ENCODE assay signal across 10 cellular contexts in genomic region chr12:76081909-76082308, GRCh38. TPM values are rescaled to one million over a fixed set of nuclear protein-coding genes. Genes with fewer than 3 reads are reported as not detected.
DNase-seq lines count a peak whose midpoint lies in the region; ATAC-seq and TF ChIP-seq lines count a peak whose summit lies in the region.
"Had no signal": no experiment of that assay in that cellular context is flagged by ENCODE, and none has a peak within 500 bp of the region (broad histone marks: within the 10 kb centered on the region; RNA-seq: fewer than 3 reads in every experiment).

No MANE protein-coding gene starts in this region.

- TF ChIP-seq POLR2A in body of pancreas (IDR thresholded peaks at IDR 0.05) (no peak), thyroid gland (IDR thresholded peaks at IDR 0.05) (no peak)

- H3K27me3 Mint-ChIP-seq in CD8-positive, alpha-beta memory T cell: peaks cover 0 to 4% of the 10 kb centered on the region in 2 donors
- no peaks in the 10 kb centered on the region for H3K27me3 Mint-ChIP-seq in activated naive CD8-positive, alpha-beta T cell treated with anti-CD3 and anti-CD28 coated beads, Interleukin-2, amount 10 ng/mL, durations not matched to agents 7 days and 5 days
- H3K27me3 Mint-ChIP-seq in naive thymus-derived CD8-positive, alpha-beta T cell: no peaks in the 10 kb centered on the region

- no peak overlapping the region for H3K4me3 ChIP-seq in CD8-positive, alpha-beta memory T cell (ENCODE audit: low read length)
- H3K4me3 ChIP-seq in HUES6 (ENCODE audit: low read depth, low read length): peak overlapping the region; percentile 92
- H3K4me3 ChIP-seq in body of pancreas: no peak overlapping the region
- no peak overlapping the region for H3K4me3 ChIP-seq in thyroid gland (replicated peaks in 1 of 3)

- TF ChIP-seq CTCF in body of pancreas (IDR thresholded peaks at IDR 0.05): no peak
- no peak for TF ChIP-seq CTCF in thyroid gland (IDR thresholded peaks at IDR 0.05)

- CTCF ChIA-PET in CD8-positive, alpha-beta memory T cell (lab: Charles Lee): no interaction called here

- peaks cover 3 to 33% (median 8%) of the 10 kb centered on the region in 3 donors for H3K36me3 Mint-ChIP-seq in CD8-positive, alpha-beta memory T cell
- H3K36me3 Mint-ChIP-seq in activated naive CD8-positive, alpha-beta T cell treated with anti-CD3 and anti-CD28 coated beads, Interleukin-2, amount 10 ng/mL, durations not matched to agents 7 days and 5 days: peaks cover 23% of the 10 kb centered on the region
- H3K36me3 Mint-ChIP-seq in naive thymus-derived CD8-positive, alpha-beta T cell: peaks cover 10 to 23% (median 17%) of the 10 kb centered on the region in 3 donors

- H3K4me3 Mint-ChIP-seq in CD8-positive, alpha-beta memory T cell: peak overlapping the region in 4 of 7 donors; percentile 27 to 82 (median 39)
- peak overlapping the region; percentile 33 for H3K4me3 Mint-ChIP-seq in activated naive CD8-positive, alpha-beta T cell treated with anti-CD3 and anti-CD28 coated beads, Interleukin-2, amount 10 ng/mL, durations not matched to agents 7 days and 5 days
- peak overlapping the region in 8 of 10 donors; percentile 0 to 33 (median 12) for H3K4me3 Mint-ChIP-seq in naive thymus-derived CD8-positive, alpha-beta T cell

- intact Hi-C loops in body of pancreas (cut with DNase I) (no loop called here), thyroid gland (cut with DNase I) (no loop called here)

- H3K27ac Mint-ChIP-seq in CD8-positive, alpha-beta memory T cell: peak overlapping the region in 5 of 8 donors; percentile 18 to 61 (median 28)
- no peak overlapping the region for H3K27ac Mint-ChIP-seq in activated naive CD8-positive, alpha-beta T cell treated with anti-CD3 and anti-CD28 coated beads, Interleukin-2, amount 10 ng/mL, durations not matched to agents 7 days and 5 days
- H3K27ac Mint-ChIP-seq in naive thymus-derived CD8-positive, alpha-beta T cell: peak overlapping the region in 3 of 10 donors; percentile 0 to 2 (median 1)

- peaks cover 39% of the 10 kb centered on the region for H3K4me1 ChIP-seq in CD8-positive, alpha-beta memory T cell (ENCODE audit: insufficient read depth, low read length)
- H3K4me1 ChIP-seq in HUES6 (ENCODE audit: control insufficient read depth, insufficient read depth, low read length) (peaks cover 44% of the 10 kb centered on the region), body of pancreas (peaks cover 27% of the 10 kb centered on the region), thyroid gland (peaks cover 13 to 21% of the 10 kb centered on the region in 2 donors)

- POLR2A ChIA-PET in CD8-positive, alpha-beta memory T cell (lab: Charles Lee): no interaction called here
- POLR2A ChIA-PET in activated naive CD8-positive, alpha-beta T cell treated with anti-CD3 and anti-CD28 coated beads, Interleukin-2, amount 10 ng/mL, durations not matched to agents 7 days and 5 days (lab: Charles Lee): interaction anchor here (0.6 kb wide), 2 partner anchors 10 to 554 kb away, joined by 4 read pairs; no protein-coding TSS in a partner anchor
- POLR2A ChIA-PET in naive thymus-derived CD8-positive, alpha-beta T cell (lab: Charles Lee): interaction anchor here (0.8 kb wide), 1 partner anchor 51 kb away, joined by 3 read pairs; the partner anchor contains the start of gene PHLDA1

- H3K9me3 ChIP-seq in CD8-positive, alpha-beta memory T cell (ENCODE audit: low read length): no peaks in the 10 kb centered on the region
- H3K9me3 ChIP-seq in HUES6 (ENCODE audit: control insufficient read depth, insufficient read depth, low read depth, low read length): no peaks in the 10 kb centered on the region; the same call in 1 of the 2 replicates
- H3K9me3 ChIP-seq in body of pancreas: no peaks in the 10 kb centered on the region
- no peaks in the 10 kb centered on the region for H3K9me3 ChIP-seq in thyroid gland

- H3K9ac ChIP-seq in HUES6 (ENCODE audit: low read length): no peak overlapping the region

- H3K9me3 Mint-ChIP-seq in CD8-positive, alpha-beta memory T cell: peaks cover 0 to 9% (median 0%) of the 10 kb centered on the region in 5 donors
- H3K9me3 Mint-ChIP-seq in activated naive CD8-positive, alpha-beta T cell treated with anti-CD3 and anti-CD28 coated beads, Interleukin-2, amount 10 ng/mL, durations not matched to agents 7 days and 5 days: no peaks in the 10 kb centered on the region
- peaks cover 0 to 9% (median 4%) of the 10 kb centered on the region in 9 donors for H3K9me3 Mint-ChIP-seq in naive thymus-derived CD8-positive, alpha-beta T cell

- no peaks in the 10 kb centered on the region for H3K27me3 ChIP-seq in CD8-positive, alpha-beta memory T cell (ENCODE audit: insufficient read depth, low read length, poor library complexity, severe bottlenecking)
- H3K27me3 ChIP-seq in HUES6 (ENCODE audit: control insufficient read depth, insufficient read depth, low read length) (no peaks in the 10 kb centered on the region), body of pancreas (no peaks in the 10 kb centered on the region), thyroid gland (no peaks in the 10 kb centered on the region)

- no peak for ATAC-seq in activated naive CD8-positive, alpha-beta T cell treated with anti-CD3 and anti-CD28 coated beads, Interleukin-2, amount 10 ng/mL, durations not matched to agents 7 days and 5 days (ENCODE audit: low read depth)
- no peak for ATAC-seq in naive thymus-derived CD8-positive, alpha-beta T cell
- ATAC-seq in body of pancreas: no peak
- ATAC-seq in HG02938 (IDR thresholded peaks at IDR 0.05; ENCODE audit: unreplicated experiment): no peak

- H3K4me1 Mint-ChIP-seq in CD8-positive, alpha-beta memory T cell: peaks cover 69 to 87% (median 79%) of the 10 kb centered on the region in 3 donors
- H3K4me1 Mint-ChIP-seq in activated naive CD8-positive, alpha-beta T cell treated with anti-CD3 and anti-CD28 coated beads, Interleukin-2, amount 10 ng/mL, durations not matched to agents 7 days and 5 days: peaks cover 49% of the 10 kb centered on the region
- peaks cover 35 to 85% (median 79%) of the 10 kb centered on the region in 4 donors for H3K4me1 Mint-ChIP-seq in naive thymus-derived CD8-positive, alpha-beta T cell

- H3K36me3 ChIP-seq in CD8-positive, alpha-beta memory T cell (ENCODE audit: insufficient read depth, low read length): no peaks in the 10 kb centered on the region
- peaks cover 41% of the 10 kb centered on the region for H3K36me3 ChIP-seq in HUES6 (ENCODE audit: control insufficient read depth, insufficient read depth, low read length)
- no peaks in the 10 kb centered on the region for H3K36me3 ChIP-seq in body of pancreas (replicated peaks in 1 of 2; ENCODE audit: insufficient read depth in 1 of 2, low read depth in 2 of 2)
- H3K36me3 ChIP-seq in thyroid gland: no peaks in the 10 kb centered on the region

- no peak for DNase-seq in CD8-positive, alpha-beta memory T cell
- no peak for DNase-seq in activated naive CD8-positive, alpha-beta T cell treated with anti-CD3 and anti-CD28 coated beads, Interleukin-2, amount 10 ng/mL, durations not matched to agents 7 days and 5 days
- no peak for DNase-seq in naive thymus-derived CD8-positive, alpha-beta T cell
- DNase-seq in body of pancreas (no peak), thyroid gland (no peak), SW 1271 (lab: John Stamatoyannopoulos, UW) (no peak)
- DNase-seq: activated effector memory CD4-positive, alpha-beta T cell treated with Interleukin-2 at 50 U/mL for 16 hours; NCI-H774 had no signal

- no peak overlapping the region for H3K27ac ChIP-seq in CD8-positive, alpha-beta memory T cell (ENCODE audit: low read depth, low read length)
- H3K27ac ChIP-seq in HUES6 (ENCODE audit: low read depth, low read length) (peak overlapping the region; percentile 41; the same call in 1 of the 2 replicates), body of pancreas (no peak overlapping the region), thyroid gland (no peak overlapping the region)

RNA-seq across cellular contexts. Expression of gene NAP1L1, which starts 2.6 kb away (rescaled TPM):
- 100 to 1,000 TPM; 926 to 964 TPM for total RNA-seq in CD8-positive, alpha-beta memory T cell
- polyA plus RNA-seq in CD8-positive, alpha-beta memory T cell: 166 TPM
- 100 to 1,000 TPM; 534 to 576 TPM for total RNA-seq in activated naive CD8-positive, alpha-beta T cell treated with anti-CD3 and anti-CD28 coated beads, Interleukin-2, amount 10 ng/mL, durations not matched to agents 7 days and 5 days
- total RNA-seq in naive thymus-derived CD8-positive, alpha-beta T cell: 100 to 1,000 TPM; 772 to 820 TPM
- polyA plus RNA-seq in naive thymus-derived CD8-positive, alpha-beta T cell: 100 to 1,000 TPM; 199 to 224 (median 210) TPM
- 100 to 1,000 TPM; 151 to 275 TPM for total RNA-seq in body of pancreas
- 100 to 1,000 TPM; 193 to 341 (median 213) TPM for total RNA-seq in thyroid gland

RNA-seq across cellular contexts. Expression of gene PHLDA1, which starts 50.3 kb away (rescaled TPM):
- 10 to 100 TPM; 43.3 to 43.4 TPM for total RNA-seq in CD8-positive, alpha-beta memory T cell
- polyA plus RNA-seq in CD8-positive, alpha-beta memory T cell: 2.1 TPM
- 1 to 10 TPM; 5.2 to 5.8 TPM for total RNA-seq in activated naive CD8-positive, alpha-beta T cell treated with anti-CD3 and anti-CD28 coated beads, Interleukin-2, amount 10 ng/mL, durations not matched to agents 7 days and 5 days
- 1 to 10 TPM; 1.1 to 1.2 TPM for total RNA-seq in naive thymus-derived CD8-positive, alpha-beta T cell
- polyA plus RNA-seq in naive thymus-derived CD8-positive, alpha-beta T cell: under 1 TPM; 0.04 to 0.13 (median 0.12) TPM
- total RNA-seq in body of pancreas (10 to 100 TPM; 11.9 to 22.4 TPM), thyroid gland (10 to 100 TPM; 45.2 to 73.1 (median 57.5) TPM)
